12 cellular contexts compared by ENCODE assay signal in the genomic region with DNA sequence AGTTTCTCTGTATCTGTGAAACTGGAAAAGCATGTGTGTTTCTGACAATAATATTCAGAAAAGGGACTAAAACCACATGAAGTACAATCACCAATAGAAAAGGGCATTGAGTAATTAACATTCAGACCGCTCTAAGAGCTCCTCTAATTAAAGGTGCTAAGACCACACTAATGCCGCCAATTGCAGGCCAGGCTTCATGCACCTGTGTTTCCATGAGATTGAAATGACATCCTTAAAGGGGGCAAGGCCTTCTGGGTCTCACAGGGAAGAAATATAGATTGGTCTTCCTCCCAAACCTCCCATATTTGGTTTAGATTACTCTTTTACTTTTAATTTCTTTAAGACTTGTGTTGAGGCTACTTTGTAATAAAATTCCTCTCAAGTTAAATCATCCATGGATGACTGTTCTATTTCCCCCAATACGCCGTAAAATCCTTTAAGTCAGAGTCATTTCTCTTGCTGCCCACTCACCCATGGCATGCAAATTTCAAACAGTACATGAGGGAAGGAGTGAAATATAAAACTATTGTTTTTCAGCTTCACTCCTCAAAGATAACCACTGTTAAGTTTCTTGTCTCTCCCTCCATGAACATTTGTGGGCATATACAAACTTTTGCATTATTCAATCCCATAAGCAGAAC.
DNase-seq lines count a peak whose midpoint lies in the region; ATAC-seq and TF ChIP-seq lines count a peak whose summit lies in the region.
"Had no signal": no experiment of that assay in that cellular context is flagged by ENCODE, and none has a peak within 500 bp of the region (broad histone marks: within the 10 kb centered on the region; RNA-seq: fewer than 3 reads in every experiment).

No MANE protein-coding gene starts in this region.

- peaks cover 39% of the 10 kb centered on the region for H3K36me3 Mint-ChIP-seq in activated T-cell treated with anti-CD3 and anti-CD28 coated beads, Interleukin-2, amount 50 U/mL, for 4 hours (ENCODE audit: insufficient read depth)

- H3K4me1 ChIP-seq in DOHH2 (ENCODE audit: control insufficient read depth, low read length): peaks cover 59% of the 10 kb centered on the region

- peak overlapping the region; percentile 85 for H3K27ac ChIP-seq in DOHH2 (ENCODE audit: low read depth, low read length)
- H3K27ac ChIP-seq: cardiac muscle cell had no signal

- no peaks in the 10 kb centered on the region for H3K9me2 ChIP-seq in DOHH2 (replicated peaks; ENCODE audit: control insufficient read depth, low read length)

- H3K79me2 ChIP-seq in DOHH2 (ENCODE audit: control insufficient read depth, low read length): peaks cover 42% of the 10 kb centered on the region

- H3K4me3 ChIP-seq in DOHH2 (ENCODE audit: low read length) (peak overlapping the region; percentile 65), epithelial cell of proximal tubule (ENCODE audit: low read depth, low read length) (no peak overlapping the region)
- H3K4me3 ChIP-seq: cardiac muscle cell had no signal

- peak; percentile 82 for ATAC-seq in GM21619 (IDR thresholded peaks at IDR 0.05; ENCODE audit: unreplicated experiment)
- ATAC-seq in HG03521 (IDR thresholded peaks at IDR 0.05; ENCODE audit: unreplicated experiment): peak; percentile 78
- ATAC-seq in activated T-cell treated with anti-CD3 and anti-CD28 coated beads, Interleukin-2, amount 50 U/mL, for 4 hours: no peak
- no peak for ATAC-seq in esophagus mucosa
- ATAC-seq in HG03196 (IDR thresholded peaks at IDR 0.05; ENCODE audit: unreplicated experiment): no peak
- ATAC-seq: HCT116 had no signal

- peaks cover 13% of the 10 kb centered on the region for H3F3A ChIP-seq in DOHH2 (ENCODE audit: control insufficient read depth, insufficient read depth)

- H4K20me1 ChIP-seq in DOHH2 (ENCODE audit: control insufficient read depth, insufficient read depth, low read depth, low read length): no peaks in the 10 kb centered on the region

- peaks cover 4% of the 10 kb centered on the region for H3K9me3 Mint-ChIP-seq in activated T-cell treated with anti-CD3 and anti-CD28 coated beads, Interleukin-2, amount 50 U/mL, for 4 hours
- H3K9me3 Mint-ChIP-seq: CD4-positive, alpha-beta T cell; immature natural killer cell had no signal

- H3K4me3 Mint-ChIP-seq in activated T-cell treated with anti-CD3 and anti-CD28 coated beads, Interleukin-2, amount 50 U/mL, for 4 hours: no peak overlapping the region
- H3K4me3 Mint-ChIP-seq: CD4-positive, alpha-beta T cell; immature natural killer cell had no signal

- peak overlapping the region; percentile 70 for H3K4me2 ChIP-seq in DOHH2 (ENCODE audit: low read length)

- DNase-seq in epithelial cell of proximal tubule (ENCODE audit: low read depth) (peak; percentile 82), DMS79 treated with DMSO at 0.1 percent for 48 hours (lab: John Stamatoyannopoulos, UW) (no peak)
- no peak for DNase-seq in activated T-cell treated with anti-CD3 and anti-CD28 coated beads, Interleukin-2, amount 50 U/mL, for 4 hours
- DNase-seq: CD4-positive, alpha-beta T cell; immature natural killer cell had no signal

- no peaks in the 10 kb centered on the region for H3K27me3 Mint-ChIP-seq in activated T-cell treated with anti-CD3 and anti-CD28 coated beads, Interleukin-2, amount 50 U/mL, for 4 hours (ENCODE audit: low read depth)
- H3K27me3 Mint-ChIP-seq: CD4-positive, alpha-beta T cell had no signal

- H3K36me3 ChIP-seq in DOHH2 (ENCODE audit: control insufficient read depth, low read length): peaks cover 34% of the 10 kb centered on the region
- H3K36me3 ChIP-seq: cardiac muscle cell had no signal

- TF ChIP-seq CTCF in DOHH2 (IDR thresholded peaks at IDR 0.05; ENCODE audit: low read depth, low read length, poor library complexity, severe bottlenecking): no peak
- TF ChIP-seq CTCF in epithelial cell of proximal tubule (conservative IDR thresholded peaks at IDR 0.05; ENCODE audit: low read depth, low read length): no peak

- no peaks in the 10 kb centered on the region for H3K4me1 Mint-ChIP-seq in activated T-cell treated with anti-CD3 and anti-CD28 coated beads, Interleukin-2, amount 50 U/mL, for 4 hours (ENCODE audit: low read depth)
- H3K4me1 Mint-ChIP-seq: immature natural killer cell had no signal

- H3K9me3 ChIP-seq in DOHH2 (ENCODE audit: control insufficient read depth, insufficient read depth, low read length): no peaks in the 10 kb centered on the region

- H3K27me3 ChIP-seq in DOHH2 (ENCODE audit: control insufficient read depth, low read length): no peaks in the 10 kb centered on the region
- H3K27me3 ChIP-seq: cardiac muscle cell had no signal

Comparison
In these comparisons a context has a peak if more than half of its experiments do, and no peak if none do; other contexts are left out.
1. ATAC-seq: peak in GM21619 (single experiment) and HG03521 (single experiment); none in activated T-cell treated with anti-CD3 and anti-CD28 coated beads, Interleukin-2, amount 50 U/mL, for 4 hours (0 of 2), esophagus mucosa (single experiment) and HG03196 (single experiment).